In genomic region chr5:154648229-154648628, GRCh38 we compare ENCODE assay signal across 1 cellular context.
A peak's percentile ranks its signal among the peaks of the same experiment; 100 is the strongest.
TF ChIP-seq lines count a peak whose summit lies in the region.

No MANE protein-coding gene starts in this region.

TF ChIP-seq in K562, 482 proteins besides CTCF, POLR2A, EP300 and RAD21:
- TF ChIP-seq NR2C2 (CRISPR knock-in tag; IDR thresholded peaks at IDR 0.05) = no peak
- 0 out of 2 replicates have a peak, but pooled peaks have one; percentile 7 for TF ChIP-seq NR2C2 (tag; IDR thresholded peaks at IDR 0.05)
- no peak for TF ChIP-seq ZNF584 (CRISPR knock-in tag; IDR thresholded peaks at IDR 0.05; ENCODE audit: low read depth)
